Comparison of ENCODE assay signal across 8 cellular contexts in genomic region chr2:26785431-26786206, GRCh38.
DNase-seq lines count a peak whose midpoint lies in the region; ATAC-seq and TF ChIP-seq lines count a peak whose summit lies in the region.

Gene CENPA (plus strand): TSS chr2:26786056. CDS start chr2:26786197, 141 bp downstream.

- peak within 1 kb of the TSS; percentile 78 for H3K4me3 ChIP-seq in AG10803 (ENCODE audit: low read length)

- DNase-seq in AG10803 (ENCODE audit: low read depth) (peak; percentile 100), NCI-H446 treated with DMSO at 0.1 percent for 48 hours (lab: John Stamatoyannopoulos, UW) (peak; percentile 98), cerebellar nuclear complex (lab: John Stamatoyannopoulos, UW) (peak; percentile 95 to 96), islet precursor cell (peak; percentile 99)
- peak; percentile 92 to 96 (median 93) for DNase-seq in stimulated activated CD4-positive, alpha-beta T cell treated with anti-CD3 and anti-CD28 coated beads, Interleukin-12 subunit alpha, Interleukin-12 subunit beta, amount 100 ng/mL, for 48 hours (ENCODE audit: low read depth in 2 of 3, low spot score in 1 of 3)

- TF ChIP-seq CTCF in AG10803 (conservative IDR thresholded peaks at IDR 0.05; ENCODE audit: low read length) = peak; percentile 6

- peak; percentile 99 for ATAC-seq in GM19035 (IDR thresholded peaks at IDR 0.05; ENCODE audit: unreplicated experiment)
- ATAC-seq in HG03354 (IDR thresholded peaks at IDR 0.05; ENCODE audit: poor library complexity, severe bottlenecking, unreplicated experiment) = peak; percentile 99
- peak; percentile 100 for ATAC-seq in activated CD4-positive, CD25-positive, alpha-beta regulatory T cell treated with anti-CD3 and anti-CD28 coated beads, Interleukin-2, amount 50 U/mL, for 24 hours

Comparison
In these comparisons a context has a peak if more than half of its experiments do, and no peak if none do; other contexts are left out.
1. Peak in every context shown above with its lines: DNase-seq, ATAC-seq and H3K4me3 ChIP-seq.